Comparison of ENCODE assay signal across 18 cellular contexts in the genomic region with DNA sequence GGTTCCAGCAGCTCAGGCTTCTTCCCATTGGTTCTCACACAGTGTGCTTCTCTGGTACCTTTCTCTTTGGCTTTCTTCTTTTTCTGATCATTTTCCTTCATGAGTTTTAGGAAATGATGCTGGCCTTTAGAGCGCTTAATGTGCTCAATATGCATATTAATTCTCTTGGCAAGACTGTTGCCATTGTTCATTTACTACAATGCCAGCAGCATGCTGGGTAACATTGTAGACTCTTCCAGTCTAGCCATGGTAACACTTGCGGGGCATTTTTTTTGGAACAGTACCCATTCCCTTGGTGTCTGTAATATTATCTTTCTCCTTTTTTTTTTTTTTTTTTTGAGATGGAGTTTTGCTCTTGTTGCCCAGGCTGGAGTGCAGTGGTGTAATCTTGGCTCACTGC. TPM values are rescaled to one million over a fixed set of nuclear protein-coding genes. Genes with fewer than 3 reads are reported as not detected.
"Had no signal": no experiment of that assay in that cellular context is flagged by ENCODE, and none has a peak within 500 bp of the region (broad histone marks: within the 10 kb centered on the region; RNA-seq: fewer than 3 reads in every experiment).

No MANE protein-coding gene starts in this region.

- H3K27me3 Mint-ChIP-seq: naive thymus-derived CD8-positive, alpha-beta T cell; stimulated activated memory B cell treated with anti-CD40 and anti-IgM and Interleukin-4, amounts not matched to agents 10 μg/mL and 1 μg/mL and 100 μg/mL, for 72 hours; stimulated activated naive CD8-positive, alpha-beta T cell treated with anti-CD3 and anti-CD28 coated beads, Interleukin-15, Interleukin-2, amounts not matched to agents 100 ng/mL and 50 ng/mL, for 24 hours had no signal

- H3K9me3 Mint-ChIP-seq: naive thymus-derived CD8-positive, alpha-beta T cell; stimulated activated memory B cell treated with anti-CD40 and anti-IgM and Interleukin-4, amounts not matched to agents 10 μg/mL and 1 μg/mL and 100 μg/mL, for 72 hours; stimulated activated naive CD8-positive, alpha-beta T cell treated with anti-CD3 and anti-CD28 coated beads, Interleukin-15, Interleukin-2, amounts not matched to agents 100 ng/mL and 50 ng/mL, for 24 hours had no signal

- DNase-seq: central memory CD4-positive, alpha-beta T cell; esophagus squamous epithelium; foreskin fibroblast; left colon; left ventricle myocardium superior; mucosa of descending colon; naive thymus-derived CD8-positive, alpha-beta T cell; pancreas; psoas muscle; spleen; stimulated activated CD4-positive, alpha-beta T cell treated with anti-CD3 and anti-CD28 coated beads, Interleukin-15, amount 100 ng/mL, for 24 hours; stimulated activated CD4-positive, alpha-beta T cell treated with anti-CD3 and anti-CD28 coated beads, Interleukin-1b, Interleukin-23, amount 100 ng/mL, for 48 hours; stimulated activated CD4-positive, alpha-beta T cell treated with anti-CD3 and anti-CD28 coated beads, Interleukin-4, amount 100 ng/mL, for 24 hours; trophoblast cell had no signal

- H3K27ac Mint-ChIP-seq: stimulated activated memory B cell treated with anti-CD40 and anti-IgM and Interleukin-4, amounts not matched to agents 10 μg/mL and 1 μg/mL and 100 μg/mL, for 72 hours; stimulated activated naive CD8-positive, alpha-beta T cell treated with anti-CD3 and anti-CD28 coated beads, Interleukin-15, Interleukin-2, amounts not matched to agents 100 ng/mL and 50 ng/mL, for 24 hours had no signal

- H3K4me3 Mint-ChIP-seq: naive thymus-derived CD8-positive, alpha-beta T cell; stimulated activated memory B cell treated with anti-CD40 and anti-IgM and Interleukin-4, amounts not matched to agents 10 μg/mL and 1 μg/mL and 100 μg/mL, for 72 hours; stimulated activated naive CD8-positive, alpha-beta T cell treated with anti-CD3 and anti-CD28 coated beads, Interleukin-15, Interleukin-2, amounts not matched to agents 100 ng/mL and 50 ng/mL, for 24 hours had no signal

- H3K27ac ChIP-seq: hepatocyte, pancreas, psoas muscle had no signal

RNA-seq across cellular contexts. Expression of gene RBP7, which starts 57.4 kb away (rescaled TPM):
- total RNA-seq: lung microvascular endothelial cell; naive thymus-derived CD8-positive, alpha-beta T cell had no signal
